Comparison of ENCODE assay signal across 13 cellular contexts in genomic region chr17:19364699-19365498, GRCh38. TPM values are rescaled to one million over a fixed set of nuclear protein-coding genes. Genes with fewer than 3 reads are reported as not detected.
DNase-seq lines count a peak whose midpoint lies in the region; ATAC-seq, FAIRE-seq and TF ChIP-seq lines count a peak whose summit lies in the region.
"Had no signal": no experiment of that assay in that cellular context is flagged by ENCODE, and none has a peak within 500 bp of the region (broad histone marks: within the 10 kb centered on the region; RNA-seq: fewer than 3 reads in every experiment).

No MANE protein-coding gene starts in this region.

- H3K27me3 ChIP-seq in HepG2 (ENCODE audit: control insufficient read depth in 1 of 2, insufficient read depth in 2 of 2, low read length in 2 of 2) (no peaks in the 10 kb centered on the region), right lobe of liver (no peaks in the 10 kb centered on the region), adrenal gland (no peaks in the 10 kb centered on the region), aorta (ENCODE audit: control insufficient read depth in 1 of 2, insufficient read depth in 2 of 2, low read length in 1 of 2) (no peaks in the 10 kb centered on the region)
- H3K27me3 ChIP-seq: testis had no signal

- H3K27ac ChIP-seq in HepG2 (ENCODE audit: extremely low read length, insufficient read depth, low read length) (peak overlapping the region; percentile 61), right lobe of liver (no peak overlapping the region), adrenal gland (no peak overlapping the region), aorta (ENCODE audit: low read depth in 1 of 2, low read length in 2 of 2) (no peak overlapping the region)
- H3K27ac ChIP-seq: coronary artery, testis had no signal

- ATAC-seq in HepG2 (peak; percentile 40), right lobe of liver (no peak), aorta (ENCODE audit: low FRiP score) (no peak), HG03342 (IDR thresholded peaks at IDR 0.05; ENCODE audit: unreplicated experiment) (no peak)

- no peak overlapping the region for H3K9ac ChIP-seq in HepG2 (ENCODE audit: insufficient read depth, low read depth, low read length)

- no TSS peak for BruUV-seq in HepG2 (replicated peaks; lab: Mats Ljungman, UMichigan)

- TF ChIP-seq RAD21 in HepG2 (CRISPR knock-in tag; IDR thresholded peaks at IDR 0.05), result no peak

- intact Hi-C loops in HepG2 (cut with micrococcal nuclease; ENCODE audit: unreplicated experiment), result loop anchor here (1.0 kb wide), 1 partner anchor 13 kb away; the partner anchor contains the start of gene MAPK7
- intact Hi-C loops in right lobe of liver (cut with DNase I), result loop anchor here in 1 of 2 donors (10.0 kb wide), 1 partner anchor 90 kb away; no protein-coding TSS in a partner anchor
- intact Hi-C loops in adrenal gland (cut with DNase I), result loop anchor here (5.0 to 10.0 kb wide), 3 partner anchors 82 to 400 kb away; no protein-coding TSS in a partner anchor
- intact Hi-C loops in aorta (cut with DNase I), result loop anchor here (5.0 to 10.0 kb wide), 6 partner anchors 37 to 397 kb away; partner anchors contain the start of gene ALDH3A2 (in 1 of the 2)

- peak overlapping the region; percentile 68 for H3K27ac Mint-ChIP-seq in mesothelial cell of epicardium

- H3K4me1 ChIP-seq in HepG2 (ENCODE audit: insufficient read depth, low read length), result peaks cover 82% of the 10 kb centered on the region
- H3K4me1 ChIP-seq in right lobe of liver, result peaks cover 0 to 8% (median 3%) of the 10 kb centered on the region in 4 donors
- peaks cover 12 to 20% of the 10 kb centered on the region in 2 donors for H3K4me1 ChIP-seq in adrenal gland (replicated peaks in 1 of 2)
- H3K4me1 ChIP-seq in aorta (ENCODE audit: control insufficient read depth in 1 of 2, insufficient read depth in 2 of 2, low read length in 2 of 2), result no peaks in the 10 kb centered on the region

- no peaks in the 10 kb centered on the region for H3K36me3 Mint-ChIP-seq in mesothelial cell of epicardium

- peaks cover 38% of the 10 kb centered on the region for H3K4me1 Mint-ChIP-seq in mesothelial cell of epicardium

- DNase-seq in HepG2 (ENCODE audit: low spot score) (peak; percentile 70), right lobe of liver (no peak), adrenal gland (peak in 4 of 7 donors; percentile 38 to 64 (median 50)), mesothelial cell of epicardium (ENCODE audit: low spot score in 2 of 2, unreplicated experiment in 2 of 2) (no peak), aorta (peak; percentile 40 to 62), DMS114 treated with DMSO at 0.1 percent for 48 hours (lab: John Stamatoyannopoulos, UW; ENCODE audit: unreplicated experiment) (no peak)
- no peak for DNase-seq in stimulated activated naive CD4-positive, alpha-beta T cell (lab: John Stamatoyannopoulos, UW)
- DNase-seq: HCEC 1CT; NCI-H2029 treated with DMSO at 0.1 percent for 48 hours; stimulated activated CD4-positive, alpha-beta T cell treated with anti-CD3 and anti-CD28 coated beads, Interleukin-15, amount 100 ng/mL, for 24 hours; testis had no signal

- no peak for TF ChIP-seq POLR2A in HepG2 (IDR thresholded peaks at IDR 0.05; ENCODE audit: insufficient read depth in 1 of 2, low read depth in 2 of 2, low read length in 2 of 2)
- TF ChIP-seq POLR2A in right lobe of liver (IDR thresholded peaks at IDR 0.05), result no peak
- TF ChIP-seq POLR2A in adrenal gland (IDR thresholded peaks at IDR 0.05), result no peak

- H3K4me2 ChIP-seq in HepG2 (ENCODE audit: low read depth, low read length), result peak overlapping the region; percentile 66

- peak; percentile 34 for FAIRE-seq in HepG2 (lab: Jason Lieb, UNC)

- TF ChIP-seq CTCF in HepG2 (CRISPR knock-in tag; IDR thresholded peaks at IDR 0.05) (peak; percentile 14; the same call in 1 of the 2 replicates), right lobe of liver (IDR thresholded peaks at IDR 0.05) (no peak), adrenal gland (IDR thresholded peaks at IDR 0.05) (no peak), mesothelial cell of epicardium (IDR thresholded peaks at IDR 0.05; ENCODE audit: unreplicated experiment) (no peak)

- WGBS in HepG2 (ENCODE audit: low lambda C conversion rate), result 35% methylated on average over 6 of the region's 14 CpGs
- WGBS in right lobe of liver (ENCODE audit: insufficient coverage, low coverage, low lambda C conversion rate, missing lambda C conversion rate), result 71% methylated on average over 10 of the region's 14 CpGs
- WGBS in adrenal gland, 4 donors, result 69 to 85% (median 74%) methylated on average over 6 to 14 of the region's 14 CpGs
- 83% methylated on average over 14 of the region's 14 CpGs for WGBS in aorta, 2 donors

- peaks cover 7% of the 10 kb centered on the region for H3K79me2 ChIP-seq in HepG2 (ENCODE audit: insufficient read depth, low read length)

- no peaks in the 10 kb centered on the region for H3K36me3 ChIP-seq in HepG2 (replicated peaks in 1 of 2; ENCODE audit: control insufficient read depth in 1 of 2, insufficient read depth in 2 of 2, low read length in 2 of 2)
- no peaks in the 10 kb centered on the region for H3K36me3 ChIP-seq in right lobe of liver
- no peaks in the 10 kb centered on the region for H3K36me3 ChIP-seq in adrenal gland (replicated peaks in 1 of 2)
- no peaks in the 10 kb centered on the region for H3K36me3 ChIP-seq in aorta (ENCODE audit: control insufficient read depth in 1 of 2, insufficient read depth in 2 of 2, low read length in 1 of 2)

- no peaks in the 10 kb centered on the region for H4K20me1 ChIP-seq in HepG2 (ENCODE audit: insufficient read depth, low read length)

- in situ Hi-C loops in HepG2 (cut with HindIII; ENCODE audit: extremely low pct_ligation_motif_present, low pct_unique_long_range_greater_than_20kb), result loop anchor here (5.0 to 10.0 kb wide), 2 partner anchors 82 to 400 kb away; no protein-coding TSS in a partner anchor

- no peaks in the 10 kb centered on the region for H3K9me3 Mint-ChIP-seq in mesothelial cell of epicardium

- CTCF ChIA-PET in HepG2 (lab: Yijun Ruan, JAX; ENCODE audit: low intra/inter-chr PET ratio, low total read pairs), result no interaction called here

- no peaks in the 10 kb centered on the region for H3K27me3 Mint-ChIP-seq in mesothelial cell of epicardium (ENCODE audit: low read depth)

- no peaks in the 10 kb centered on the region for H3K9me3 ChIP-seq in HepG2 (ENCODE audit: low read length)
- no peaks in the 10 kb centered on the region for H3K9me3 ChIP-seq in right lobe of liver
- no peaks in the 10 kb centered on the region for H3K9me3 ChIP-seq in adrenal gland (replicated peaks in 1 of 3)
- no peaks in the 10 kb centered on the region for H3K9me3 ChIP-seq in aorta (ENCODE audit: control insufficient read depth, low read length)
- H3K9me3 ChIP-seq: testis had no signal

- H2AFZ ChIP-seq in HepG2 (ENCODE audit: low read length), result no peak overlapping the region

- TF ChIP-seq EP300 in HepG2 (IDR thresholded peaks at IDR 0.05; ENCODE audit: low read depth in 2 of 2, low read length in 2 of 2) (peak in 1 of 2 experiments; percentile 40; a peak in 1 of 4 replicates), HepG2 (CRISPR knock-in tag; IDR thresholded peaks at IDR 0.05; ENCODE audit: borderline replicate concordance) (no peak)

- POLR2A ChIA-PET in HepG2 (lab: Yijun Ruan, JAX), result interaction anchor here (0.8 to 2.3 kb wide), 6 partner anchors 13 to 284 kb away, joined by 3 to 51 read pairs (median 4); partner anchors contain the start of genes ALDH3A2, MAPK7 and MFAP4

- peak overlapping the region; percentile 15 for H3K4me3 Mint-ChIP-seq in mesothelial cell of epicardium

- H3K4me3 ChIP-seq in HepG2 (replicated peaks in 1 of 3; ENCODE audit: insufficient read depth in 1 of 3, low read depth in 2 of 3, low read length in 3 of 3) (peak overlapping the region in 2 of 3 experiments; percentile 15 to 35; a peak in 3 of 6 replicates), right lobe of liver (no peak overlapping the region), adrenal gland (no peak overlapping the region), aorta (ENCODE audit: low read length in 2 of 2) (no peak overlapping the region)
- H3K4me3 ChIP-seq: coronary artery, testis had no signal

RNA-seq across cellular contexts. Expression of gene B9D1, which starts 2.4 kb away (rescaled TPM):
- total RNA-seq in HepG2 (2016; rRNA removed; fragmentation: Illumina TruSeq; extraction: Trizol) (26.2 and 27.7 TPM in 2 replicates), right lobe of liver (10 to 100 TPM in 2 of 6 experiments, 1 to 10 TPM in 4; 2.3 to 27.9 (median 5.7) TPM), adrenal gland (10 to 100 TPM; 19.3 to 67.7 (median 30.1) TPM), mesothelial cell of epicardium (20.9 to 26.2 TPM (median 22.2 TPM) in 3 replicates), aorta (1 to 10 TPM; 7.3 to 8.9 TPM)
- total RNA-seq in HepG2 (2016; cell fraction: cytosol; rRNA removed; fragmentation: Illumina TruSeq; extraction: Trizol; ENCODE audit: low read depth), result 7.2 and 9.1 TPM in 2 replicates
- total RNA-seq in HepG2 (2016; cell fraction: insoluble cytoplasmic fraction; rRNA removed; fragmentation: Illumina TruSeq; extraction: Trizol), result 28.5 TPM in 2 replicates
- 9.6 and 12.5 TPM in 2 replicates for total RNA-seq in HepG2 (2016; cell fraction: membrane; rRNA removed; fragmentation: Illumina TruSeq; extraction: Trizol)
- 16.8 and 19.2 TPM in 2 replicates for total RNA-seq in HepG2 (2016; cell fraction: nucleus; rRNA removed; fragmentation: Illumina TruSeq; extraction: Trizol)
- polyA plus RNA-seq in HepG2 (2011; rRNA removed) (28.7 and 31.1 TPM in 2 replicates), adrenal gland (10 to 100 TPM; 24.7 to 56.4 (median 37.2) TPM), aorta (10 to 100 TPM in 1 of 2 donors, 1 to 10 TPM in 1; 9.5 to 16.5 TPM)
- 19.7 and 34.3 TPM in 2 replicates for polyA plus RNA-seq in HepG2 (2011; cell fraction: cytosol; rRNA removed)
- polyA plus RNA-seq in HepG2 (2011; cell fraction: nucleus; rRNA removed), result 46.3 and 48.7 TPM in 2 replicates
- 11.8 and 12.8 TPM in 2 replicates for polyA plus RNA-seq in HepG2 (2012)
- polyA plus RNA-seq in HepG2 (2016; cell fraction: cytosol; fragmentation: Illumina TruSeq; extraction: Trizol; ENCODE audit: low read depth), result 6.7 and 10.3 TPM in 2 replicates
- polyA plus RNA-seq in HepG2 (2016; cell fraction: insoluble cytoplasmic fraction; fragmentation: Illumina TruSeq; extraction: Trizol; ENCODE audit: low read depth), result 27.9 and 32.0 TPM in 2 replicates
- 6.2 and 7.2 TPM in 2 replicates for polyA plus RNA-seq in HepG2 (2016; cell fraction: membrane; fragmentation: Illumina TruSeq; extraction: Trizol; ENCODE audit: low read depth)
- polyA plus RNA-seq in HepG2 (2016; cell fraction: nucleus; fragmentation: Illumina TruSeq; extraction: Trizol; ENCODE audit: insufficient read depth, low read depth), result 31.9 and 36.2 TPM in 2 replicates
- polyA minus RNA-seq in HepG2 (2011; rRNA and poly(A)+ RNA removed; ENCODE audit: low replicate concordance), result 24.4 and 68.8 TPM in 2 replicates
- 7.4 and 11.4 TPM in 2 replicates for polyA minus RNA-seq in HepG2 (2011; cell fraction: cytosol; rRNA and poly(A)+ RNA removed)
- 19.1 and 22.0 TPM in 2 replicates for polyA minus RNA-seq in HepG2 (2011; cell fraction: nucleus; rRNA and poly(A)+ RNA removed)

RNA-seq across cellular contexts. Expression of gene MAPK7, which starts 13.4 kb away (rescaled TPM):
- total RNA-seq in HepG2 (2016; rRNA removed; fragmentation: Illumina TruSeq; extraction: Trizol) (2.9 and 3.7 TPM in 2 replicates), right lobe of liver (1 to 10 TPM; 5.7 to 9.2 (median 6.7) TPM), adrenal gland (100 to 1,000 TPM in 1 of 8 donors, 10 to 100 TPM in 7; 37.4 to 223 (median 48.3) TPM), mesothelial cell of epicardium (46.0 to 49.0 TPM (median 47.6 TPM) in 3 replicates), aorta (10 to 100 TPM; 33.5 to 34.1 TPM)
- total RNA-seq in HepG2 (2016; cell fraction: cytosol; rRNA removed; fragmentation: Illumina TruSeq; extraction: Trizol; ENCODE audit: low read depth), result 2.7 and 3.5 TPM in 2 replicates
- 3.5 and 4.6 TPM in 2 replicates for total RNA-seq in HepG2 (2016; cell fraction: insoluble cytoplasmic fraction; rRNA removed; fragmentation: Illumina TruSeq; extraction: Trizol)
- total RNA-seq in HepG2 (2016; cell fraction: membrane; rRNA removed; fragmentation: Illumina TruSeq; extraction: Trizol), result 4.4 and 4.5 TPM in 2 replicates
- 5.1 and 5.6 TPM in 2 replicates for total RNA-seq in HepG2 (2016; cell fraction: nucleus; rRNA removed; fragmentation: Illumina TruSeq; extraction: Trizol)
- polyA plus RNA-seq in HepG2 (2011; rRNA removed) (5.9 and 6.4 TPM in 2 replicates), adrenal gland (10 to 100 TPM; 22.6 to 41.3 (median 26.8) TPM), aorta (10 to 100 TPM in 1 of 2 donors, 1 to 10 TPM in 1; 5.4 to 25.6 TPM)
- 2.6 TPM in 2 replicates for polyA plus RNA-seq in HepG2 (2011; cell fraction: cytosol; rRNA removed)
- 15.5 and 19.3 TPM in 2 replicates for polyA plus RNA-seq in HepG2 (2011; cell fraction: nucleus; rRNA removed)
- 4.7 and 7.2 TPM in 2 replicates for polyA plus RNA-seq in HepG2 (2012)
- polyA plus RNA-seq in HepG2 (2016; cell fraction: cytosol; fragmentation: Illumina TruSeq; extraction: Trizol; ENCODE audit: low read depth), result 2.3 and 3.1 TPM in 2 replicates
- polyA plus RNA-seq in HepG2 (2016; cell fraction: insoluble cytoplasmic fraction; fragmentation: Illumina TruSeq; extraction: Trizol; ENCODE audit: low read depth), result 5.8 and 8.5 TPM in 2 replicates
- polyA plus RNA-seq in HepG2 (2016; cell fraction: membrane; fragmentation: Illumina TruSeq; extraction: Trizol; ENCODE audit: low read depth), result 4.2 TPM in 2 replicates
- polyA plus RNA-seq in HepG2 (2016; cell fraction: nucleus; fragmentation: Illumina TruSeq; extraction: Trizol; ENCODE audit: insufficient read depth, low read depth), result 12.9 and 19.5 TPM in 2 replicates
- 23.8 and 23.9 TPM in 2 replicates for polyA minus RNA-seq in HepG2 (2011; rRNA and poly(A)+ RNA removed; ENCODE audit: low replicate concordance)
- polyA minus RNA-seq in HepG2 (2011; cell fraction: cytosol; rRNA and poly(A)+ RNA removed), result 4.7 and 7.5 TPM in 2 replicates
- polyA minus RNA-seq in HepG2 (2011; cell fraction: nucleus; rRNA and poly(A)+ RNA removed), result 20.3 and 20.4 TPM in 2 replicates

RNA-seq across cellular contexts. Expression of gene MFAP4, which starts 22.1 kb away (rescaled TPM):
- total RNA-seq in HepG2 (2016; rRNA removed; fragmentation: Illumina TruSeq; extraction: Trizol) (not detected in 2 replicates), right lobe of liver (10 to 100 TPM in 2 of 6 experiments, 1 to 10 TPM in 4; 2.3 to 12.0 (median 6.5) TPM), adrenal gland (10 to 100 TPM; 24.1 to 84.5 (median 29.9) TPM), mesothelial cell of epicardium (194 to 213 TPM (median 210 TPM) in 3 replicates), aorta (100 to 1,000 TPM; 271 to 564 TPM)
- not detected in 2 replicates for total RNA-seq in HepG2 (2016; cell fraction: cytosol; rRNA removed; fragmentation: Illumina TruSeq; extraction: Trizol; ENCODE audit: low read depth)
- 0.13 TPM in 1 of 2 replicates, not detected in the other for total RNA-seq in HepG2 (2016; cell fraction: insoluble cytoplasmic fraction; rRNA removed; fragmentation: Illumina TruSeq; extraction: Trizol)
- not detected in 2 replicates for total RNA-seq in HepG2 (2016; cell fraction: membrane; rRNA removed; fragmentation: Illumina TruSeq; extraction: Trizol)
- total RNA-seq in HepG2 (2016; cell fraction: nucleus; rRNA removed; fragmentation: Illumina TruSeq; extraction: Trizol), result not detected in 2 replicates
- polyA plus RNA-seq in HepG2 (2011; rRNA removed) (0.08 and 0.59 TPM in 2 replicates), adrenal gland (10 to 100 TPM; 36.8 to 53.6 (median 40.1) TPM), aorta (100 to 1,000 TPM; 324 to 793 TPM)
- 0.16 and 0.23 TPM in 2 replicates for polyA plus RNA-seq in HepG2 (2011; cell fraction: cytosol; rRNA removed)
- 0.23 and 0.88 TPM in 2 replicates for polyA plus RNA-seq in HepG2 (2011; cell fraction: nucleus; rRNA removed)
- 0.27 and 0.75 TPM in 2 replicates for polyA plus RNA-seq in HepG2 (2012)
- polyA plus RNA-seq in HepG2 (2016; cell fraction: cytosol; fragmentation: Illumina TruSeq; extraction: Trizol; ENCODE audit: low read depth), result not detected in 2 replicates
- not detected in 2 replicates for polyA plus RNA-seq in HepG2 (2016; cell fraction: insoluble cytoplasmic fraction; fragmentation: Illumina TruSeq; extraction: Trizol; ENCODE audit: low read depth)
- not detected in 2 replicates for polyA plus RNA-seq in HepG2 (2016; cell fraction: membrane; fragmentation: Illumina TruSeq; extraction: Trizol; ENCODE audit: low read depth)
- not detected in 2 replicates for polyA plus RNA-seq in HepG2 (2016; cell fraction: nucleus; fragmentation: Illumina TruSeq; extraction: Trizol; ENCODE audit: insufficient read depth, low read depth)
- 0.12 TPM in 1 of 2 replicates, not detected in the other for polyA minus RNA-seq in HepG2 (2011; rRNA and poly(A)+ RNA removed; ENCODE audit: low replicate concordance)
- polyA minus RNA-seq in HepG2 (2011; cell fraction: cytosol; rRNA and poly(A)+ RNA removed), result 0.69 TPM in 1 of 2 replicates, not detected in the other
- polyA minus RNA-seq in HepG2 (2011; cell fraction: nucleus; rRNA and poly(A)+ RNA removed), result not detected in 2 replicates

RNA-seq across cellular contexts. Expression of gene RNF112, which starts 46.1 kb away (rescaled TPM):
- total RNA-seq in HepG2 (2016; rRNA removed; fragmentation: Illumina TruSeq; extraction: Trizol) (not detected in 2 replicates), right lobe of liver (under 1 TPM; 0.12 to 0.86 (median 0.54) TPM), adrenal gland (1 to 10 TPM in 5 of 8 donors, under 1 TPM in 2, not detected in 1; 0.88 to 4.6 (median 2.0) TPM), mesothelial cell of epicardium (2.7 to 4.8 TPM (median 4.2 TPM) in 3 replicates), aorta (1 to 10 TPM; 5.4 to 9.9 TPM)
- total RNA-seq in HepG2 (2016; cell fraction: cytosol; rRNA removed; fragmentation: Illumina TruSeq; extraction: Trizol; ENCODE audit: low read depth), result not detected in 2 replicates
- total RNA-seq in HepG2 (2016; cell fraction: insoluble cytoplasmic fraction; rRNA removed; fragmentation: Illumina TruSeq; extraction: Trizol), result not detected in 2 replicates
- total RNA-seq in HepG2 (2016; cell fraction: membrane; rRNA removed; fragmentation: Illumina TruSeq; extraction: Trizol), result not detected in 2 replicates
- total RNA-seq in HepG2 (2016; cell fraction: nucleus; rRNA removed; fragmentation: Illumina TruSeq; extraction: Trizol), result not detected in 2 replicates
- polyA plus RNA-seq in HepG2 (2011; rRNA removed) (0.01 and 0.05 TPM in 2 replicates), adrenal gland (10 to 100 TPM in 1 of 3 donors, 1 to 10 TPM in 2; 2.8 to 35.6 (median 6.4) TPM), aorta (1 to 10 TPM; 5.1 to 7.5 TPM)
- polyA plus RNA-seq in HepG2 (2011; cell fraction: cytosol; rRNA removed), result 0.01 TPM in 1 of 2 replicates, not detected in the other
- polyA plus RNA-seq in HepG2 (2011; cell fraction: nucleus; rRNA removed), result 0.73 and 0.85 TPM in 2 replicates
- polyA plus RNA-seq in HepG2 (2012), result 0.27 and 0.52 TPM in 2 replicates
- polyA plus RNA-seq in HepG2 (2016; cell fraction: cytosol; fragmentation: Illumina TruSeq; extraction: Trizol; ENCODE audit: low read depth), result not detected in 2 replicates
- not detected in 2 replicates for polyA plus RNA-seq in HepG2 (2016; cell fraction: insoluble cytoplasmic fraction; fragmentation: Illumina TruSeq; extraction: Trizol; ENCODE audit: low read depth)
- polyA plus RNA-seq in HepG2 (2016; cell fraction: membrane; fragmentation: Illumina TruSeq; extraction: Trizol; ENCODE audit: low read depth), result not detected in 2 replicates
- not detected in 2 replicates for polyA plus RNA-seq in HepG2 (2016; cell fraction: nucleus; fragmentation: Illumina TruSeq; extraction: Trizol; ENCODE audit: insufficient read depth, low read depth)
- 0.14 TPM in 1 of 2 replicates, not detected in the other for polyA minus RNA-seq in HepG2 (2011; rRNA and poly(A)+ RNA removed; ENCODE audit: low replicate concordance)
- polyA minus RNA-seq in HepG2 (2011; cell fraction: cytosol; rRNA and poly(A)+ RNA removed), result not detected in 2 replicates
- 0.13 TPM in 1 of 2 replicates, not detected in the other for polyA minus RNA-seq in HepG2 (2011; cell fraction: nucleus; rRNA and poly(A)+ RNA removed)

Comparison
In these comparisons a context has a peak if more than half of its experiments do, and no peak if none do; other contexts are left out.
1. DNase-seq: peak in HepG2 (single experiment), adrenal gland (4 of 7) and aorta (2 of 2); none in right lobe of liver (0 of 3), mesothelial cell of epicardium (0 of 2), DMS114 treated with DMSO at 0.1 percent for 48 hours (single experiment) and stimulated activated naive CD4-positive, alpha-beta T cell (0 of 6).
2. H3K4me3 ChIP-seq: peak in HepG2 (2 of 3); none in right lobe of liver (0 of 3), adrenal gland (0 of 4) and aorta (0 of 2).